8 cellular contexts compared by ENCODE assay signal in the genomic region with DNA sequence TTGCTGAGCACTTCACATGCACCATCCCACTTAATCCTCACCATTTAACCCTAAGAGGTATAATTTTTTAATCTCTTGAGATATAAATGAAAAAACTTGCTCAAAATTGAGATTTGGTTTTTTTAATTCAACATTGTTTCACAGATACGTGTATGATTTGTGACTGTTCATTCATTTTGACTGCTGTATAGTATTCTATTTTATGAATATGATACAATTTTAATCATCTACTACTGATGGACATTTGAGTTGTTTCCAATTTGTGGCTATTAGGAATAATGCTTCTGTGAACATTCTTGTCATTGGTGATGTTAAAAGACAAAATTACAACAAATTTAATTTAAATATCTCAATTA. TPM values are rescaled to one million over a fixed set of nuclear protein-coding genes. Genes with fewer than 3 reads are reported as not detected.
DNase-seq lines count a peak whose midpoint lies in the region; ATAC-seq and TF ChIP-seq lines count a peak whose summit lies in the region.

No MANE protein-coding gene starts in this region.

- peaks cover 5% of the 10 kb centered on the region for H3K9me3 Mint-ChIP-seq in activated naive CD8-positive, alpha-beta T cell treated with anti-CD3 and anti-CD28 coated beads, Interleukin-2, amount 10 ng/mL, durations not matched to agents 7 days and 5 days

- H3K27ac Mint-ChIP-seq in activated naive CD8-positive, alpha-beta T cell treated with anti-CD3 and anti-CD28 coated beads, Interleukin-2, amount 10 ng/mL, durations not matched to agents 7 days and 5 days = no peak overlapping the region

- ATAC-seq in heart right ventricle (no peak), left cardiac atrium (no peak), left lung (no peak)
- ATAC-seq in activated naive CD8-positive, alpha-beta T cell treated with anti-CD3 and anti-CD28 coated beads, Interleukin-2, amount 10 ng/mL, durations not matched to agents 7 days and 5 days (ENCODE audit: low read depth) = no peak

- H3K27ac ChIP-seq in heart right ventricle (peak overlapping the region in 7 of 10 donors; percentile 80 to 96 (median 90)), left lung (peak overlapping the region in 1 of 2 donors; percentile 89), transverse colon (peak overlapping the region in 3 of 4 donors; percentile 90 to 95 (median 91))

- no peak for TF ChIP-seq POLR2A in transverse colon (IDR thresholded peaks at IDR 0.05)

- peaks cover 17% of the 10 kb centered on the region for H3K36me3 Mint-ChIP-seq in activated naive CD8-positive, alpha-beta T cell treated with anti-CD3 and anti-CD28 coated beads, Interleukin-2, amount 10 ng/mL, durations not matched to agents 7 days and 5 days

- H3K27me3 ChIP-seq in heart right ventricle (no peaks in the 10 kb centered on the region), left lung (no peaks in the 10 kb centered on the region), transverse colon (no peaks in the 10 kb centered on the region)

- H3K4me3 Mint-ChIP-seq in activated naive CD8-positive, alpha-beta T cell treated with anti-CD3 and anti-CD28 coated beads, Interleukin-2, amount 10 ng/mL, durations not matched to agents 7 days and 5 days = peak overlapping the region; percentile 41

- POLR2A ChIA-PET in activated naive CD8-positive, alpha-beta T cell treated with anti-CD3 and anti-CD28 coated beads, Interleukin-2, amount 10 ng/mL, durations not matched to agents 7 days and 5 days (lab: Charles Lee) = interaction anchor here (0.6 to 2.7 kb wide), 4 partner anchors 47 to 233 kb away, joined by 4 to 18 read pairs (median 6); partner anchors contain the start of genes TMEM35B and ZMYM1

- no peak for DNase-seq in heart right ventricle
- DNase-seq in left cardiac atrium = no peak
- no peak for DNase-seq in activated naive CD8-positive, alpha-beta T cell treated with anti-CD3 and anti-CD28 coated beads, Interleukin-2, amount 10 ng/mL, durations not matched to agents 7 days and 5 days
- DNase-seq in left lung = no peak
- DNase-seq in transverse colon = no peak
- no peak for DNase-seq in 8988T
- DNase-seq in SHP77 (lab: John Stamatoyannopoulos, UW) = no peak
- no peak for DNase-seq in KG1 (lab: John Stamatoyannopoulos, UW)

- peaks cover 0 to 27% (median 20%) of the 10 kb centered on the region in 9 donors for H3K4me1 ChIP-seq in heart right ventricle
- H3K4me1 ChIP-seq in left lung = peaks cover 12 to 22% of the 10 kb centered on the region in 2 donors
- H3K4me1 ChIP-seq in transverse colon = peaks cover 11 to 22% (median 19%) of the 10 kb centered on the region in 4 donors

- TF ChIP-seq CTCF in heart right ventricle (IDR thresholded peaks at IDR 0.05) (no peak), left lung (IDR thresholded peaks at IDR 0.05) (no peak), transverse colon (IDR thresholded peaks at IDR 0.05) (no peak)

- H3K9me3 ChIP-seq in heart right ventricle (peaks cover 0 to 20% (median 8%) of the 10 kb centered on the region in 11 donors), left lung (peaks cover 0 to 15% of the 10 kb centered on the region in 2 donors), transverse colon (peaks cover 0 to 8% of the 10 kb centered on the region in 2 donors)

- intact Hi-C loops in heart right ventricle (cut with DNase I) (loop anchor here in 3 of 10 donors (5.0 to 10.0 kb wide), 4 partner anchors 40 to 152 kb away; partner anchors contain the start of gene ZMYM1 (in 1 of the 3)), left cardiac atrium (cut with DNase I) (loop anchor here in 1 of 2 donors (5.0 kb wide), 1 partner anchor 170 kb away; no protein-coding TSS in a partner anchor), left lung (cut with DNase I) (no loop called here), transverse colon (cut with DNase I; ENCODE audit: low total_unique reads) (no loop called here)

- peak overlapping the region in 8 of 10 donors; percentile 60 to 89 (median 68) for H3K4me3 ChIP-seq in heart right ventricle
- H3K4me3 ChIP-seq in left lung = peak overlapping the region; percentile 73 to 77
- peak overlapping the region in 1 of 4 donors; percentile 68 for H3K4me3 ChIP-seq in transverse colon

- H3K36me3 ChIP-seq in heart right ventricle (peaks cover 0 to 9% (median 0%) of the 10 kb centered on the region in 9 donors), left lung (peaks cover 0 to 4% of the 10 kb centered on the region in 2 donors), transverse colon (peaks cover 0 to 3% (median 0%) of the 10 kb centered on the region in 4 donors)

- 94 to 98% methylated on average over 1 of the region's 1 CpG for WGBS in heart right ventricle, 2 donors
- 98 to 100% methylated on average over 1 of the region's 1 CpG for WGBS in transverse colon (ENCODE audit: low coverage in 1 of 2), 2 donors

- H3K27me3 Mint-ChIP-seq in activated naive CD8-positive, alpha-beta T cell treated with anti-CD3 and anti-CD28 coated beads, Interleukin-2, amount 10 ng/mL, durations not matched to agents 7 days and 5 days = peaks cover 2% of the 10 kb centered on the region

- TF ChIP-seq EP300 in transverse colon (IDR thresholded peaks at IDR 0.05; ENCODE audit: low read depth) = no peak

- in situ Hi-C loops in transverse colon (cut with MboI; ENCODE audit: low pct_ligation_motif_present in 1 of 4, low pct_unique_long_range_greater_than_20kb in 1 of 4, low sequenced_read_pairs in 3 of 4) = no loop called here

- peaks cover 13% of the 10 kb centered on the region for H3K4me1 Mint-ChIP-seq in activated naive CD8-positive, alpha-beta T cell treated with anti-CD3 and anti-CD28 coated beads, Interleukin-2, amount 10 ng/mL, durations not matched to agents 7 days and 5 days

RNA-seq across cellular contexts. Expression of gene ZMYM6, which starts 0.6 kb away (rescaled TPM):
- 10 to 100 TPM; 10.7 to 21.2 (median 15.5) TPM for total RNA-seq in heart right ventricle
- 10 to 100 TPM in 1 of 2 donors, 1 to 10 TPM in 1; 6.0 to 20.5 TPM for polyA plus RNA-seq in heart right ventricle
- total RNA-seq in left cardiac atrium = 10 to 100 TPM; 14.3 to 16.3 TPM
- 10 to 100 TPM; 21.5 to 29.8 TPM for total RNA-seq in activated naive CD8-positive, alpha-beta T cell treated with anti-CD3 and anti-CD28 coated beads, Interleukin-2, amount 10 ng/mL, durations not matched to agents 7 days and 5 days
- 10 to 100 TPM; 19.7 to 20.5 TPM for total RNA-seq in left lung
- 10 to 100 TPM in 3 of 4 donors, 1 to 10 TPM in 1; 9.0 to 39.4 (median 24.1) TPM for total RNA-seq in transverse colon

RNA-seq across cellular contexts. Expression of gene ZMYM1, which starts 46.8 kb away (rescaled TPM):
- 10 to 100 TPM in 1 of 10 donors, 1 to 10 TPM in 9; 4.2 to 11.0 (median 7.3) TPM for total RNA-seq in heart right ventricle
- 1 to 10 TPM; 1.2 to 7.7 TPM for polyA plus RNA-seq in heart right ventricle
- total RNA-seq in left cardiac atrium = 1 to 10 TPM; 6.9 to 7.5 TPM
- total RNA-seq in activated naive CD8-positive, alpha-beta T cell treated with anti-CD3 and anti-CD28 coated beads, Interleukin-2, amount 10 ng/mL, durations not matched to agents 7 days and 5 days = 10 to 100 TPM; 21.3 to 25.9 TPM
- 10 to 100 TPM; 16.1 to 16.5 TPM for total RNA-seq in left lung
- 10 to 100 TPM in 3 of 4 donors, 1 to 10 TPM in 1; 3.7 to 19.7 (median 13.5) TPM for total RNA-seq in transverse colon

RNA-seq across cellular contexts. Expression of gene TMEM35B, which starts 47.2 kb away (rescaled TPM):
- total RNA-seq in heart right ventricle (10 to 100 TPM in 1 of 10 donors, 1 to 10 TPM in 9; 4.9 to 13.1 (median 6.6) TPM), left cardiac atrium (10 to 100 TPM; 16.9 to 19.2 TPM), left lung (10 to 100 TPM; 35.2 to 43.1 TPM), transverse colon (10 to 100 TPM in 3 of 4 donors, not detected in 1; 24.3 to 35.8 (median 26.5) TPM)
- polyA plus RNA-seq in heart right ventricle = 10 to 100 TPM; 13.3 to 26.7 TPM
- 10 to 100 TPM; 38.0 to 39.9 TPM for total RNA-seq in activated naive CD8-positive, alpha-beta T cell treated with anti-CD3 and anti-CD28 coated beads, Interleukin-2, amount 10 ng/mL, durations not matched to agents 7 days and 5 days
